In genomic region chr4:49032440-49033161, GRCh38 we compare ENCODE assay signal across 8 cellular contexts. TPM values are rescaled to one million over a fixed set of nuclear protein-coding genes. Genes with fewer than 3 reads are reported as not detected.
A peak's percentile ranks its signal among the peaks of the same experiment; 100 is the strongest.
DNase-seq lines count a peak whose midpoint lies in the region; ATAC-seq and TF ChIP-seq lines count a peak whose summit lies in the region.

No MANE protein-coding gene starts in this region.

- TF ChIP-seq CTCF in GM10248 (IDR thresholded peaks at IDR 0.05; ENCODE audit: control extremely low read depth, extremely low read depth, low read depth, missing control alignments) (peak; percentile 60), colonic mucosa (IDR thresholded peaks at IDR 0.05) (peak; percentile 32)

- intact Hi-C loops in colonic mucosa (cut with DNase I): no loop called here

- no peaks in the 10 kb centered on the region for H3K4me1 ChIP-seq in colonic mucosa

- no peaks in the 10 kb centered on the region for H3K27me3 ChIP-seq in colonic mucosa

- POLR2A ChIA-PET in GM10248 (lab: Yijun Ruan, JAX): no interaction called here

- no peak overlapping the region for H3K27ac ChIP-seq in colonic mucosa
- H3K27ac ChIP-seq in substantia nigra (ENCODE audit: low read depth, low read length, poor library complexity, severe bottlenecking): no peak overlapping the region

- no peak overlapping the region for H3K9ac ChIP-seq in colonic mucosa (ENCODE audit: low read depth in 2 of 2, low read length in 2 of 2)

- no peak for ATAC-seq in HG03565 (IDR thresholded peaks at IDR 0.05; ENCODE audit: unreplicated experiment)

- H3K9me3 ChIP-seq in colonic mucosa: no peaks in the 10 kb centered on the region

- CTCF ChIA-PET in GM10248 (lab: Yijun Ruan, JAX): interaction anchor here (1.9 kb wide), 1 partner anchor 7 kb away, joined by 9 read pairs; no protein-coding TSS in a partner anchor

- DNase-seq in AG08395 (ENCODE audit: low spot score): peak; percentile 19
- no peak for DNase-seq in GM10248 (ENCODE audit: extremely low spot score)
- DNase-seq in NCI-H2227 treated with DMSO at 0.1 percent for 48 hours (lab: John Stamatoyannopoulos, UW): peak; percentile 12
- DNase-seq in colonic mucosa: peak; percentile 21
- peak in 26 of 49 donors; percentile 1 to 39 (median 6) for DNase-seq in substantia nigra (lab: John Stamatoyannopoulos, UW)
- DNase-seq in islet precursor cell: no peak
- DNase-seq in stimulated activated naive CD4-positive, alpha-beta T cell (lab: John Stamatoyannopoulos, UW): no peak

- H3K4me3 ChIP-seq in colonic mucosa: no peak overlapping the region

- no peaks in the 10 kb centered on the region for H3K36me3 ChIP-seq in colonic mucosa

RNA-seq across cellular contexts. Expression of gene CWH43, which starts 46.5 kb away (rescaled TPM):
- 10 to 100 TPM; 18.2 to 29.9 TPM for total RNA-seq in colonic mucosa

Comparison
In these comparisons a context has a peak if more than half of its experiments do, and no peak if none do; other contexts are left out.
1. DNase-seq: peak in AG08395 (single experiment), NCI-H2227 treated with DMSO at 0.1 percent for 48 hours (single experiment), colonic mucosa (single experiment) and substantia nigra (26 of 49); none in GM10248 (single experiment), islet precursor cell (single experiment) and stimulated activated naive CD4-positive, alpha-beta T cell (0 of 6).